ENCODE assay signal across 30 cellular contexts in genomic region chr16:71555230-71555891, GRCh38. TPM values are rescaled to one million over a fixed set of nuclear protein-coding genes. Genes with fewer than 3 reads are reported as not detected.
A peak's percentile ranks its signal among the peaks of the same experiment; 100 is the strongest.
DNase-seq lines count a peak whose midpoint lies in the region; ATAC-seq and TF ChIP-seq lines count a peak whose summit lies in the region.
"Had no signal": no experiment of that assay in that cellular context is flagged by ENCODE, and none has a peak within 500 bp of the region (broad histone marks: within the 10 kb centered on the region; RNA-seq: fewer than 3 reads in every experiment).

No MANE protein-coding gene starts in this region.

- no peaks in the 10 kb centered on the region for H3K36me3 ChIP-seq in upper lobe of left lung
- H3K36me3 ChIP-seq: esophagus squamous epithelium, heart right ventricle had no signal

- peak; percentile 82 for ATAC-seq in left lobe of liver
- peak; percentile 47 to 82 for ATAC-seq in upper lobe of left lung (ENCODE audit: low FRiP score in 2 of 2)
- ATAC-seq in effector memory CD8-positive, alpha-beta T cell (replicated peaks), result no peak
- ATAC-seq: activated CD8-positive, alpha-beta memory T cell treated with anti-CD3 and anti-CD28 coated beads, Interleukin-2, amount 10 ng/mL, durations not matched to agents 7 days and 5 days; heart right ventricle; stimulated activated naive CD8-positive, alpha-beta T cell treated with anti-CD3 and anti-CD28 coated beads, Interleukin-15, Interleukin-2, amounts not matched to agents 100 U/mL and 50 U/mL, for 24 hours had no signal

- no peak for TF ChIP-seq POLR2A in upper lobe of left lung (IDR thresholded peaks at IDR 0.05)

- no peak overlapping the region for H3K27ac Mint-ChIP-seq in effector memory CD8-positive, alpha-beta T cell
- H3K27ac Mint-ChIP-seq: activated CD8-positive, alpha-beta memory T cell treated with anti-CD3 and anti-CD28 coated beads, Interleukin-2, amount 10 ng/mL, durations not matched to agents 7 days and 5 days; CD8-positive, alpha-beta memory T cell; T-helper 1 cell treated with Interleukin-12 subunit alpha and Interleukin-12 subunit beta and Interleukin-4 antibody, amounts not matched to agents 30 μg/mL and 1 μg/mL, for 36 hours had no signal

- H3K27me3 Mint-ChIP-seq in effector memory CD8-positive, alpha-beta T cell, result peaks cover 9 to 14% of the 10 kb centered on the region in 2 donors

- no peak overlapping the region for H3K4me3 Mint-ChIP-seq in effector memory CD8-positive, alpha-beta T cell
- H3K4me3 Mint-ChIP-seq: activated CD8-positive, alpha-beta memory T cell treated with anti-CD3 and anti-CD28 coated beads, Interleukin-2, amount 10 ng/mL, durations not matched to agents 7 days and 5 days; CD8-positive, alpha-beta memory T cell; T-helper 1 cell treated with Interleukin-12 subunit alpha and Interleukin-12 subunit beta and Interleukin-4 antibody, amounts not matched to agents 30 μg/mL and 1 μg/mL, for 36 hours had no signal

- DNase-seq in NCI-H226 (peak; percentile 29), amniotic epithelial cell (ENCODE audit: low read depth) (peak; percentile 69), left lobe of liver (ENCODE audit: low spot score) (no peak), upper lobe of left lung (peak in 1 of 2 donors; percentile 65), superior temporal gyrus (ENCODE audit: extremely low spot score) (no peak), inferior parietal cortex (ENCODE audit: extremely low spot score) (no peak)
- no peak for DNase-seq in effector memory CD8-positive, alpha-beta T cell
- DNase-seq: activated CD4-positive, alpha-beta T cell treated with anti-CD3 and anti-CD28 coated beads, Interleukin-2, amount 50 U/mL, for 4 hours; activated CD8-positive, alpha-beta memory T cell treated with anti-CD3 and anti-CD28 coated beads, Interleukin-2, amount 10 ng/mL, durations not matched to agents 7 days and 5 days; activated gamma-delta T cell treated with Interleukin-2 at 50 U/mL for 16 hours; activated T-cell treated with anti-CD3 and anti-CD28 coated beads, Interleukin-2, amount 50 U/mL, for 48 hours; CD8-positive, alpha-beta memory T cell; dermis blood vessel endothelial cell; DMS 273 treated with DMSO at 0.1 percent for 48 hours; EL; esophagus squamous epithelium; foreskin melanocyte; heart right ventricle; kidney glomerular epithelial cell; mesenchymal stem cell; NCI-H1436; NCI-H2081 treated with DMSO at 0.1 percent for 48 hours; NCI-H446 treated with DMSO at 0.1 percent for 48 hours; RPMI8226; stimulated activated CD4-positive, alpha-beta T cell treated with anti-CD3 and anti-CD28 coated beads, Interleukin-1b, Interleukin-23, amount 100 ng/mL, for 48 hours; stimulated activated naive CD8-positive, alpha-beta T cell treated with anti-CD3 and anti-CD28 coated beads, Interleukin-15, Interleukin-2, amounts not matched to agents 100 U/mL and 50 U/mL, for 24 hours had no signal

- no peaks in the 10 kb centered on the region for H3K4me1 ChIP-seq in upper lobe of left lung
- H3K4me1 ChIP-seq: esophagus squamous epithelium, heart right ventricle had no signal

- 61 to 77% methylated on average over 1 of the region's 1 CpG for WGBS in upper lobe of left lung, 2 donors

- H3K27me3 ChIP-seq in upper lobe of left lung, result no peaks in the 10 kb centered on the region
- H3K27me3 ChIP-seq: heart right ventricle had no signal

- no peaks in the 10 kb centered on the region for H3K4me1 Mint-ChIP-seq in effector memory CD8-positive, alpha-beta T cell (ENCODE audit: low read depth in 2 of 2)
- H3K4me1 Mint-ChIP-seq: activated CD8-positive, alpha-beta memory T cell treated with anti-CD3 and anti-CD28 coated beads, Interleukin-2, amount 10 ng/mL, durations not matched to agents 7 days and 5 days; CD8-positive, alpha-beta memory T cell had no signal

- H3K27ac ChIP-seq in upper lobe of left lung, result peak overlapping the region in 2 of 4 donors; percentile 3 to 55
- H3K27ac ChIP-seq: esophagus squamous epithelium, heart right ventricle had no signal

- TF ChIP-seq EP300 in upper lobe of left lung (IDR thresholded peaks at IDR 0.05), result peak in 1 of 4 donors; percentile 64

- TF ChIP-seq CTCF in upper lobe of left lung (IDR thresholded peaks at IDR 0.05), result no peak

- H3K9me3 ChIP-seq in upper lobe of left lung, result no peaks in the 10 kb centered on the region
- H3K9me3 ChIP-seq: esophagus squamous epithelium had no signal

- peaks cover 2% of the 10 kb centered on the region for H3K36me3 Mint-ChIP-seq in effector memory CD8-positive, alpha-beta T cell (ENCODE audit: insufficient read depth)
- H3K36me3 Mint-ChIP-seq: activated CD8-positive, alpha-beta memory T cell treated with anti-CD3 and anti-CD28 coated beads, Interleukin-2, amount 10 ng/mL, durations not matched to agents 7 days and 5 days; CD8-positive, alpha-beta memory T cell had no signal

- H3K9me3 Mint-ChIP-seq in effector memory CD8-positive, alpha-beta T cell, result no peaks in the 10 kb centered on the region

- H3K4me3 ChIP-seq in upper lobe of left lung, result no peak overlapping the region
- H3K4me3 ChIP-seq: esophagus squamous epithelium, heart right ventricle had no signal

RNA-seq across cellular contexts. Expression of gene TAT, which starts 21.5 kb away (rescaled TPM):
- total RNA-seq in left lobe of liver (2,689 TPM), upper lobe of left lung (under 1 TPM in 4 of 6 donors, not detected in 2; 0.15 to 0.88 (median 0.54) TPM)
- total RNA-seq: activated CD8-positive, alpha-beta memory T cell treated with anti-CD3 and anti-CD28 coated beads, Interleukin-2, amount 10 ng/mL, durations not matched to agents 7 days and 5 days; CD8-positive, alpha-beta memory T cell; dermis blood vessel endothelial cell; esophagus squamous epithelium; H4; heart right ventricle; HT1080; OCI-LY7 had no signal

RNA-seq across cellular contexts. Expression of gene CHST4, which starts 29.1 kb away (rescaled TPM):
- total RNA-seq in left lobe of liver, result 3.9 TPM
- 1 to 10 TPM in 1 of 6 donors, under 1 TPM in 2, not detected in 3; 0.34 to 2.2 (median 0.98) TPM for total RNA-seq in upper lobe of left lung
- total RNA-seq: activated CD8-positive, alpha-beta memory T cell treated with anti-CD3 and anti-CD28 coated beads, Interleukin-2, amount 10 ng/mL, durations not matched to agents 7 days and 5 days; CD8-positive, alpha-beta memory T cell; dermis blood vessel endothelial cell; HT1080 had no signal

Comparison
In these comparisons a context has a peak if more than half of its experiments do, and no peak if none do; other contexts are left out.
1. DNase-seq: peak in NCI-H226 (single experiment) and amniotic epithelial cell (single experiment); none in left lobe of liver (single experiment), superior temporal gyrus (single experiment), effector memory CD8-positive, alpha-beta T cell (0 of 3) and inferior parietal cortex (single experiment).
2. RNA of gene TAT, which starts 21.5 kb away (total RNA-seq): 2,689 TPM in left lobe of liver (single experiment); 0.15 to 0.88 TPM in upper lobe of left lung; every median in the first group is over 1,000 times any median in the second.